ENCODE assay signal across 12 cellular contexts in genomic region chr7:148729984-148730733, GRCh38. TPM values are rescaled to one million over a fixed set of nuclear protein-coding genes. Genes with fewer than 3 reads are reported as not detected.
DNase-seq lines count a peak whose midpoint lies in the region; FAIRE-seq and TF ChIP-seq lines count a peak whose summit lies in the region.
"Had no signal": no experiment of that assay in that cellular context is flagged by ENCODE, and none has a peak within 500 bp of the region (broad histone marks: within the 10 kb centered on the region; RNA-seq: fewer than 3 reads in every experiment).

No MANE protein-coding gene starts in this region.

- no peak for TF ChIP-seq CTCF in AG04450 (IDR thresholded peaks at IDR 0.05; ENCODE audit: low read depth, low read length)

- H3K4me3 ChIP-seq in AG04450 (ENCODE audit: low read depth, low read length): no peak overlapping the region
- H3K4me3 ChIP-seq: thyroid gland had no signal

- no peak overlapping the region for H3K27ac ChIP-seq in AG04450 (ENCODE audit: low read depth, low read length)
- H3K27ac ChIP-seq: thyroid gland had no signal

- CTCF ChIA-PET in AG04450 (lab: Charles Lee): interaction anchor here (1.2 to 1.7 kb wide), 2 partner anchors 27 to 233 kb away, joined by 3 to 8 read pairs; no protein-coding TSS in a partner anchor

- no peak for FAIRE-seq in GM19239 (lab: Jason Lieb, UNC)

- H3K27me3 ChIP-seq in AG04450 (ENCODE audit: control insufficient read depth, insufficient read depth, low read length): no peaks in the 10 kb centered on the region
- H3K27me3 ChIP-seq: thyroid gland had no signal

- POLR2A ChIA-PET in AG04450 (lab: Yijun Ruan, JAX): no interaction called here

- H3K9me3 ChIP-seq in AG04450 (ENCODE audit: control insufficient read depth, insufficient read depth, low read length): no peaks in the 10 kb centered on the region; the same call in 1 of the 2 replicates
- H3K9me3 ChIP-seq: thyroid gland had no signal

- DNase-seq in AG04450 (ENCODE audit: low read depth, low spot score) (peak; percentile 18), LHCN-M2 (ENCODE audit: low read depth) (peak; percentile 39), cerebellar nuclear complex (lab: John Stamatoyannopoulos, UW) (peak; percentile 66 to 80), iris pigment epithelial cell (ENCODE audit: low read depth) (peak; percentile 34), GM19239 (ENCODE audit: insufficient read length, low spot score) (no peak), cortex of kidney (lab: John Stamatoyannopoulos, UW) (no peak), HPDE6-E6E7 (ENCODE audit: extremely low spot score) (no peak)
- DNase-seq in activated effector memory CD4-positive, alpha-beta T cell treated with Interleukin-2 at 50 U/mL for 16 hours: no peak
- DNase-seq: effector CD4-positive, alpha-beta T cell; NCI-H2029; NCI-H446 treated with DMSO at 0.1 percent for 48 hours; thyroid gland had no signal

RNA-seq across cellular contexts. Expression of gene CUL1, which starts 31.5 kb away (rescaled TPM):
- polyA plus RNA-seq in AG04450 (2011; rRNA removed): 47.7 and 56.8 TPM in 2 replicates
- 44.8 and 49.1 TPM in 2 replicates for polyA minus RNA-seq in AG04450 (2011; rRNA and poly(A)+ RNA removed)
- 81.9 and 88.2 TPM in 2 replicates for total RNA-seq in LHCN-M2 (2014; rRNA removed)
- 32.4 TPM for polyA plus RNA-seq in LHCN-M2 (2012)

Comparison
In these comparisons a context has a peak if more than half of its experiments do, and no peak if none do; other contexts are left out.
1. DNase-seq: peak in AG04450 (single experiment), LHCN-M2 (single experiment), cerebellar nuclear complex (2 of 2) and iris pigment epithelial cell (single experiment); none in GM19239 (single experiment), cortex of kidney (single experiment), HPDE6-E6E7 (single experiment) and activated effector memory CD4-positive, alpha-beta T cell treated with Interleukin-2 at 50 U/mL for 16 hours (single experiment).